In genomic region chr1:109689844-109690405, GRCh38 we compare ENCODE assay signal across 24 cellular contexts. TPM values are rescaled to one million over a fixed set of nuclear protein-coding genes. Genes with fewer than 3 reads are reported as not detected.
"Had no signal": no experiment of that assay in that cellular context is flagged by ENCODE, and none has a peak within 500 bp of the region (broad histone marks: within the 10 kb centered on the region; RNA-seq: fewer than 3 reads in every experiment).

No MANE protein-coding gene starts in this region.

- H3K4me3 Mint-ChIP-seq: endodermal cell; stimulated activated effector memory CD8-positive, alpha-beta T cell treated with anti-CD3 and anti-CD28 coated beads, Interleukin-12 subunit alpha, Interleukin-12 subunit beta, amount 100 ng/mL, for 72 hours had no signal

- H3K27ac Mint-ChIP-seq: activated T-cell treated with anti-CD3 and anti-CD28 coated beads, Interleukin-2, amount 50 U/mL, for 72 hours; endodermal cell; stimulated activated effector memory CD8-positive, alpha-beta T cell treated with anti-CD3 and anti-CD28 coated beads, Interleukin-12 subunit alpha, Interleukin-12 subunit beta, amount 100 ng/mL, for 72 hours had no signal

- H3K9me3 Mint-ChIP-seq: activated T-cell treated with anti-CD3 and anti-CD28 coated beads, Interleukin-2, amount 50 U/mL, for 72 hours; stimulated activated effector memory CD8-positive, alpha-beta T cell treated with anti-CD3 and anti-CD28 coated beads, Interleukin-12 subunit alpha, Interleukin-12 subunit beta, amount 100 ng/mL, for 72 hours had no signal

- ATAC-seq: activated naive CD4-positive, alpha-beta T cell treated with anti-CD3 and anti-CD28 coated beads, Interleukin-2, amount 50 U/mL, for 72 hours; activated T-cell treated with anti-CD3 and anti-CD28 coated beads, Interleukin-2, amount 50 U/mL, for 72 hours; gastroesophageal sphincter; heart left ventricle; lower lobe of right lung; sciatic nerve; stimulated activated effector memory CD8-positive, alpha-beta T cell treated with anti-CD3 and anti-CD28 coated beads, Interleukin-12 subunit alpha, Interleukin-12 subunit beta, amount 100 ng/mL, for 72 hours had no signal

- H3K36me3 Mint-ChIP-seq: stimulated activated effector memory CD8-positive, alpha-beta T cell treated with anti-CD3 and anti-CD28 coated beads, Interleukin-12 subunit alpha, Interleukin-12 subunit beta, amount 100 ng/mL, for 72 hours had no signal

- DNase-seq: activated CD4-positive, alpha-beta T cell treated with anti-CD3 and anti-CD28 coated beads, Interleukin-2, amount 50 U/mL, for 48 hours; activated CD4-positive, CD25-positive, alpha-beta regulatory T cell treated with anti-CD3 and anti-CD28 coated beads, Interleukin-2, amount 50 U/mL, for 72 hours; activated CD8-positive, alpha-beta memory T cell treated with anti-CD3 and anti-CD28 coated beads, Interleukin-2, amount 50 U/mL, for 48 hours; activated gamma-delta T cell; activated T-cell treated with anti-CD3 and anti-CD28 coated beads, Interleukin-2, amount 50 U/mL, for 72 hours; brain microvascular endothelial cell; central memory CD4-positive, alpha-beta T cell; endodermal cell; esophagus squamous epithelium; heart left ventricle; lower lobe of right lung; SHP77; small intestine; stimulated activated CD4-positive, alpha-beta T cell treated with anti-CD3 and anti-CD28 coated beads, Interleukin-2, amount 100 ng/mL, for 24 hours; trophoblast cell; WERI-Rb-1 had no signal

- H3K4me1 Mint-ChIP-seq: endodermal cell; stimulated activated effector memory CD8-positive, alpha-beta T cell treated with anti-CD3 and anti-CD28 coated beads, Interleukin-12 subunit alpha, Interleukin-12 subunit beta, amount 100 ng/mL, for 72 hours had no signal

RNA-seq across cellular contexts. Expression of gene GSTM1, which starts 2.3 kb away (rescaled TPM):
- total RNA-seq: activated CD8-positive, alpha-beta memory T cell treated with anti-CD3 and anti-CD28 coated beads for 36 hours; lower lobe of right lung; mesenteric fat pad; temporal lobe had no signal

RNA-seq across cellular contexts. Expression of gene GSTM5, which starts 22.1 kb away (rescaled TPM):
- total RNA-seq: activated CD8-positive, alpha-beta memory T cell treated with anti-CD3 and anti-CD28 coated beads for 36 hours; renal cortical epithelial cell had no signal
